13 cellular contexts compared by ENCODE assay signal in genomic region chr13:41005709-41006108, GRCh38. TPM values are rescaled to one million over a fixed set of nuclear protein-coding genes. Genes with fewer than 3 reads are reported as not detected.
DNase-seq lines count a peak whose midpoint lies in the region; ATAC-seq, FAIRE-seq and TF ChIP-seq lines count a peak whose summit lies in the region.
"Had no signal": no experiment of that assay in that cellular context is flagged by ENCODE, and none has a peak within 500 bp of the region (broad histone marks: within the 10 kb centered on the region; RNA-seq: fewer than 3 reads in every experiment).

No MANE protein-coding gene starts in this region.

- TF ChIP-seq CTCF in Loucy (conservative IDR thresholded peaks at IDR 0.05; ENCODE audit: low read length), result no peak
- no peak for TF ChIP-seq CTCF in astrocyte (IDR thresholded peaks at IDR 0.05; ENCODE audit: insufficient read depth, low read depth, low read length)

- H3K36me3 ChIP-seq in CD8-positive, alpha-beta memory T cell (ENCODE audit: insufficient read depth, low read length), result no peaks in the 10 kb centered on the region
- H3K36me3 ChIP-seq in Loucy (ENCODE audit: insufficient read depth, low read length), result peaks cover 13% of the 10 kb centered on the region
- no peaks in the 10 kb centered on the region for H3K36me3 ChIP-seq in astrocyte (ENCODE audit: insufficient read depth, low read length)
- H3K36me3 ChIP-seq: breast epithelium, SJSA1 had no signal

- H3K79me2 ChIP-seq in Loucy (ENCODE audit: insufficient read depth, low read length) (peaks cover 94% of the 10 kb centered on the region), astrocyte (ENCODE audit: insufficient read depth, low read length) (peaks cover 50% of the 10 kb centered on the region)

- H3K9me3 Mint-ChIP-seq in CD8-positive, alpha-beta memory T cell, result no peaks in the 10 kb centered on the region
- no peaks in the 10 kb centered on the region for H3K9me3 Mint-ChIP-seq in astrocyte (ENCODE audit: unreplicated experiment)
- no peaks in the 10 kb centered on the region for H3K9me3 Mint-ChIP-seq in natural killer cell treated with Interleukin-12 subunit alpha and Interleukin-12 subunit beta and Interleukin-15 and Interleukin-18, amount 100 ng/mL, for 72 hours

- no peaks in the 10 kb centered on the region for H3K27me3 ChIP-seq in CD8-positive, alpha-beta memory T cell (ENCODE audit: insufficient read depth, low read length, poor library complexity, severe bottlenecking)
- no peaks in the 10 kb centered on the region for H3K27me3 ChIP-seq in Loucy (ENCODE audit: insufficient read depth, low read length, poor library complexity, severe bottlenecking)
- H3K27me3 ChIP-seq in astrocyte (ENCODE audit: insufficient read depth, low read length), result no peaks in the 10 kb centered on the region
- H3K27me3 ChIP-seq: breast epithelium, SJSA1 had no signal

- H3K9me2 ChIP-seq in Loucy (replicated peaks; ENCODE audit: low read depth, low read length), result no peaks in the 10 kb centered on the region

- peak overlapping the region; percentile 24 for H3K4me3 ChIP-seq in CD8-positive, alpha-beta memory T cell (ENCODE audit: low read length)
- peak overlapping the region; percentile 96 for H3K4me3 ChIP-seq in Loucy (ENCODE audit: low read length, poor library complexity, severe bottlenecking)
- H3K4me3 ChIP-seq in astrocyte (ENCODE audit: insufficient read depth, low read depth, low read length), result no peak overlapping the region
- H3K4me3 ChIP-seq: breast epithelium, SJSA1 had no signal

- peaks cover 73% of the 10 kb centered on the region for H3K4me1 ChIP-seq in CD8-positive, alpha-beta memory T cell (ENCODE audit: insufficient read depth, low read length)
- peaks cover 68% of the 10 kb centered on the region for H3K4me1 ChIP-seq in Loucy (ENCODE audit: insufficient read depth, low read length, poor library complexity, severe bottlenecking)
- no peaks in the 10 kb centered on the region for H3K4me1 ChIP-seq in astrocyte (ENCODE audit: insufficient read depth, low read length)
- H3K4me1 ChIP-seq: breast epithelium had no signal

- peaks cover 58% of the 10 kb centered on the region for H4K20me1 ChIP-seq in Loucy (ENCODE audit: insufficient read depth, low read length, poor library complexity, severe bottlenecking)
- H4K20me1 ChIP-seq in astrocyte (ENCODE audit: insufficient read depth, low read length), result peaks cover 30% of the 10 kb centered on the region

- no peaks in the 10 kb centered on the region for H3K9me3 ChIP-seq in CD8-positive, alpha-beta memory T cell (ENCODE audit: low read length)
- H3K9me3 ChIP-seq in Loucy (ENCODE audit: insufficient read depth, low read depth, low read length) (no peaks in the 10 kb centered on the region), astrocyte (ENCODE audit: insufficient read depth, low read depth, low read length) (no peaks in the 10 kb centered on the region)
- H3K9me3 ChIP-seq: breast epithelium, SJSA1 had no signal

- H3K27ac Mint-ChIP-seq in CD8-positive, alpha-beta memory T cell, result peak overlapping the region; percentile 67 to 96 (median 85)
- peak overlapping the region; percentile 9 for H3K27ac Mint-ChIP-seq in astrocyte (ENCODE audit: unreplicated experiment)
- H3K27ac Mint-ChIP-seq in natural killer cell treated with Interleukin-12 subunit alpha and Interleukin-12 subunit beta and Interleukin-15 and Interleukin-18, amount 100 ng/mL, for 72 hours, result peak overlapping the region; percentile 94

- no peak for DNase-seq in CD8-positive, alpha-beta memory T cell
- DNase-seq in astrocyte (ENCODE audit: low read depth), result no peak
- DNase-seq in natural killer cell treated with Interleukin-12 subunit alpha and Interleukin-12 subunit beta and Interleukin-15 and Interleukin-18, amount 100 ng/mL, for 72 hours (ENCODE audit: low spot score), result no peak
- DNase-seq in activated CD4-positive, CD25-positive, alpha-beta regulatory T cell treated with anti-CD3 and anti-CD28 coated beads, Interleukin-2, amount 50 U/mL, for 72 hours, result no peak
- DNase-seq in GM19238 (ENCODE audit: insufficient read length, low spot score), result no peak
- DNase-seq: midbrain, NCI-H526, right cardiac atrium had no signal

- CTCF ChIA-PET in CD8-positive, alpha-beta memory T cell (lab: Charles Lee), result interaction anchor here (1.1 to 1.2 kb wide), 2 partner anchors 13 to 31 kb away, joined by 4 to 6 read pairs; partner anchors contain the start of gene ELF1

- peaks cover 19% of the 10 kb centered on the region for H3F3A ChIP-seq in Loucy (ENCODE audit: low read depth)

- H3K27ac ChIP-seq in CD8-positive, alpha-beta memory T cell (ENCODE audit: low read depth, low read length), result no peak overlapping the region
- H3K27ac ChIP-seq in astrocyte (ENCODE audit: low read depth, low read length), result no peak overlapping the region
- H3K27ac ChIP-seq: SJSA1 had no signal

- peaks cover 76 to 89% (median 88%) of the 10 kb centered on the region in 3 donors for H3K4me1 Mint-ChIP-seq in CD8-positive, alpha-beta memory T cell
- H3K4me1 Mint-ChIP-seq in astrocyte (ENCODE audit: low read depth, unreplicated experiment), result peaks cover 34% of the 10 kb centered on the region
- peaks cover 42 to 60% of the 10 kb centered on the region in 2 donors for H3K4me1 Mint-ChIP-seq in natural killer cell treated with Interleukin-12 subunit alpha and Interleukin-12 subunit beta and Interleukin-15 and Interleukin-18, amount 100 ng/mL, for 72 hours (ENCODE audit: low read depth in 2 of 2)

- peak overlapping the region; percentile 49 to 78 (median 76) for H3K4me3 Mint-ChIP-seq in CD8-positive, alpha-beta memory T cell
- peak overlapping the region; percentile 2 for H3K4me3 Mint-ChIP-seq in astrocyte (ENCODE audit: unreplicated experiment)
- H3K4me3 Mint-ChIP-seq in natural killer cell treated with Interleukin-12 subunit alpha and Interleukin-12 subunit beta and Interleukin-15 and Interleukin-18, amount 100 ng/mL, for 72 hours, result peak overlapping the region; percentile 83

- H3K27me3 Mint-ChIP-seq in CD8-positive, alpha-beta memory T cell, result no peaks in the 10 kb centered on the region
- no peaks in the 10 kb centered on the region for H3K27me3 Mint-ChIP-seq in astrocyte (ENCODE audit: low read depth, unreplicated experiment)
- no peaks in the 10 kb centered on the region for H3K27me3 Mint-ChIP-seq in natural killer cell treated with Interleukin-12 subunit alpha and Interleukin-12 subunit beta and Interleukin-15 and Interleukin-18, amount 100 ng/mL, for 72 hours

- peaks cover 0 to 9% (median 2%) of the 10 kb centered on the region in 3 donors for H3K36me3 Mint-ChIP-seq in CD8-positive, alpha-beta memory T cell
- no peaks in the 10 kb centered on the region for H3K36me3 Mint-ChIP-seq in astrocyte (ENCODE audit: low read depth, unreplicated experiment)
- peaks cover 5% of the 10 kb centered on the region for H3K36me3 Mint-ChIP-seq in natural killer cell treated with Interleukin-12 subunit alpha and Interleukin-12 subunit beta and Interleukin-15 and Interleukin-18, amount 100 ng/mL, for 72 hours

- peak overlapping the region; percentile 92 for H3K4me2 ChIP-seq in Loucy (ENCODE audit: low read depth, low read length, poor library complexity, severe bottlenecking)
- H3K4me2 ChIP-seq in astrocyte (ENCODE audit: low read length), result no peak overlapping the region

- H2AFZ ChIP-seq in Loucy (ENCODE audit: low read length) (no peak overlapping the region), astrocyte (ENCODE audit: low read depth, low read length) (no peak overlapping the region)

- POLR2A ChIA-PET in CD8-positive, alpha-beta memory T cell (lab: Charles Lee), result interaction anchor here (0.6 to 1.5 kb wide), 3 partner anchors 11 to 19 kb away, joined by 4 to 5 read pairs (median 4); no protein-coding TSS in a partner anchor

- H3K9ac ChIP-seq in Loucy (ENCODE audit: low read depth, low read length, poor library complexity, severe bottlenecking), result peak overlapping the region; percentile 93
- H3K9ac ChIP-seq in astrocyte (ENCODE audit: low read length), result no peak overlapping the region

- no peak for FAIRE-seq in astrocyte (lab: Jason Lieb, UNC)

- ATAC-seq in natural killer cell treated with Interleukin-12 subunit alpha and Interleukin-12 subunit beta and Interleukin-15 and Interleukin-18, amount 100 ng/mL, for 72 hours, result no peak
- no peak for ATAC-seq in GM18868 (IDR thresholded peaks at IDR 0.05; ENCODE audit: unreplicated experiment)
- ATAC-seq: esophagus mucosa, right cardiac atrium had no signal

RNA-seq across cellular contexts. Expression of gene ELF1, which starts 13.4 kb away (rescaled TPM):
- total RNA-seq in CD8-positive, alpha-beta memory T cell, result 10 to 100 TPM; 76.8 to 77.6 TPM
- polyA plus RNA-seq in CD8-positive, alpha-beta memory T cell, result 139 TPM
- total RNA-seq in astrocyte, result 69.1 and 75.1 TPM in 2 replicates
- 10 to 100 TPM; 61.8 to 86.1 TPM for total RNA-seq in natural killer cell treated with Interleukin-12 subunit alpha and Interleukin-12 subunit beta and Interleukin-15 and Interleukin-18, amount 100 ng/mL, for 72 hours

RNA-seq across cellular contexts. Expression of gene WBP4, which starts 55.6 kb away (rescaled TPM):
- total RNA-seq in CD8-positive, alpha-beta memory T cell, result 10 to 100 TPM; 15.5 to 15.8 TPM
- polyA plus RNA-seq in CD8-positive, alpha-beta memory T cell, result 4.7 TPM
- total RNA-seq in astrocyte, result 10.4 and 10.6 TPM in 2 replicates
- total RNA-seq in natural killer cell treated with Interleukin-12 subunit alpha and Interleukin-12 subunit beta and Interleukin-15 and Interleukin-18, amount 100 ng/mL, for 72 hours, result 10 to 100 TPM in 1 of 2 donors, 1 to 10 TPM in 1; 8.5 to 10.6 TPM

Comparison
In these comparisons a context has a peak if more than half of its experiments do, and no peak if none do; other contexts are left out.
1. H3K27ac Mint-ChIP-seq: peak in every context shown above with its lines; median percentile 94 in natural killer cell treated with Interleukin-12 subunit alpha and Interleukin-12 subunit beta and Interleukin-15 and Interleukin-18, amount 100 ng/mL, for 72 hours; 85 in CD8-positive, alpha-beta memory T cell; 9 in astrocyte.
2. H3K4me3 Mint-ChIP-seq: peak in every context shown above with its lines; median percentile 83 in natural killer cell treated with Interleukin-12 subunit alpha and Interleukin-12 subunit beta and Interleukin-15 and Interleukin-18, amount 100 ng/mL, for 72 hours; 76 in CD8-positive, alpha-beta memory T cell; 2 in astrocyte.